Comparison of ENCODE assay signal across 10 cellular contexts in the genomic region with DNA sequence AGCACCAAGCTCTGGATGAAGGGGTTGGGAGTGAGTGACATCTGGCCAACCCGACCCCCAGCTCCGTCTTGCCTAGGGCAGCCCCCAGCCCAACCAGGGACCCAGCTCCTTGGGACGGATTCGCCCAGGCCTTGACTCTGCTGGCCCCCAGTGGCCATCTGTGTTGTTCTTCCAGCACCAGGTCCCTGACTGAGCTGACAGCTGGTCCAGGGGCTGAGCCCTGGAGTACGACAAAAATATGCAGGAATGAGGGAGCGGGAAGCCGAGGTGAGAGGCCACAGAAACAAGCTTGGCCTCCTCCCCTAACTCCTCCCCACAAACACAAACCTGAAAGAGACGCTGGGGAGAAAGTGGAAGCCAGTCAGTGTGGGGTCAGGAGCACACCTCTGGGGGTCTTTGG. TPM values are rescaled to one million over a fixed set of nuclear protein-coding genes. Genes with fewer than 3 reads are reported as not detected.
DNase-seq lines count a peak whose midpoint lies in the region; ATAC-seq, FAIRE-seq and TF ChIP-seq lines count a peak whose summit lies in the region.
"Had no signal": no experiment of that assay in that cellular context is flagged by ENCODE, and none has a peak within 500 bp of the region (broad histone marks: within the 10 kb centered on the region; RNA-seq: fewer than 3 reads in every experiment).

No MANE protein-coding gene starts in this region.

- H3K27me3 ChIP-seq in HepG2 (ENCODE audit: control insufficient read depth in 1 of 2, insufficient read depth in 2 of 2, low read length in 2 of 2): peaks cover 3 to 14% of the 10 kb centered on the region in 2 experiments; a peak in 2 of 5 replicates

- WGBS in HepG2 (ENCODE audit: low lambda C conversion rate): 6% methylated on average over 3 of the region's 8 CpGs

- ATAC-seq in HepG2 (peak; percentile 87), HG02571 (IDR thresholded peaks at IDR 0.05; ENCODE audit: unreplicated experiment) (no peak), HG03378 (IDR thresholded peaks at IDR 0.05; ENCODE audit: unreplicated experiment) (no peak)
- peak; percentile 52 for ATAC-seq in stimulated activated memory B cell treated with anti-CD40 and anti-IgM and Interleukin-4, amounts not matched to agents 10 μg/mL and 1 μg/mL and 100 μg/mL, for 72 hours
- ATAC-seq: GM12878 had no signal

- no peak overlapping the region for H3K4me3 ChIP-seq in HepG2 (replicated peaks in 1 of 3; ENCODE audit: insufficient read depth in 1 of 3, low read depth in 2 of 3, low read length in 3 of 3)
- H3K4me3 ChIP-seq: GM12878 had no signal

- peaks cover 30% of the 10 kb centered on the region for H3K27me3 Mint-ChIP-seq in stimulated activated memory B cell treated with anti-CD40 and anti-IgM and Interleukin-4, amounts not matched to agents 10 μg/mL and 1 μg/mL and 100 μg/mL, for 72 hours

- BruUV-seq in HepG2 (replicated peaks; lab: Mats Ljungman, UMichigan): no TSS peak

- intact Hi-C loops in HepG2 (cut with micrococcal nuclease; ENCODE audit: unreplicated experiment): no loop called here

- no peak for FAIRE-seq in HepG2 (lab: Jason Lieb, UNC)
- FAIRE-seq: GM12878 had no signal

- H3K4me1 ChIP-seq in HepG2 (ENCODE audit: insufficient read depth, low read length): no peaks in the 10 kb centered on the region

- TF ChIP-seq POLR2A in HepG2 (IDR thresholded peaks at IDR 0.05; ENCODE audit: insufficient read depth in 1 of 2, low read depth in 2 of 2, low read length in 2 of 2): no peak

- peaks cover 2% of the 10 kb centered on the region for H3K9me3 Mint-ChIP-seq in stimulated activated memory B cell treated with anti-CD40 and anti-IgM and Interleukin-4, amounts not matched to agents 10 μg/mL and 1 μg/mL and 100 μg/mL, for 72 hours
- H3K9me3 Mint-ChIP-seq: activated naive CD4-positive, alpha-beta T cell treated with anti-CD3 and anti-CD28 coated beads, Interleukin-2, amount 50 U/mL, for 72 hours had no signal

- H3K9ac ChIP-seq in HepG2 (ENCODE audit: insufficient read depth, low read depth, low read length): no peak overlapping the region

- DNase-seq in activated gamma-delta T cell treated with Interleukin-2 at 50 U/mL for 16 hours: peak; percentile 41
- DNase-seq in activated gamma-delta T cell (lab: John Stamatoyannopoulos, UW): no peak
- peak; percentile 54 to 88 for DNase-seq in NCI-H526 (lab: John Stamatoyannopoulos, UW)
- peak; percentile 15 for DNase-seq in astrocyte of the hippocampus (ENCODE audit: low read depth, low spot score)
- DNase-seq in HepG2 (ENCODE audit: low spot score): peak; percentile 16

- CTCF ChIA-PET in HepG2 (lab: Yijun Ruan, JAX; ENCODE audit: low intra/inter-chr PET ratio, low total read pairs): interaction anchor here (0.6 to 1.4 kb wide), 2 partner anchors 19 to 276 kb away, joined by 3 read pairs; no protein-coding TSS in a partner anchor

- TF ChIP-seq CTCF in HepG2 (CRISPR knock-in tag; IDR thresholded peaks at IDR 0.05): peak; percentile 89

- no peaks in the 10 kb centered on the region for H3K36me3 Mint-ChIP-seq in stimulated activated memory B cell treated with anti-CD40 and anti-IgM and Interleukin-4, amounts not matched to agents 10 μg/mL and 1 μg/mL and 100 μg/mL, for 72 hours
- H3K36me3 Mint-ChIP-seq: activated naive CD4-positive, alpha-beta T cell treated with anti-CD3 and anti-CD28 coated beads, Interleukin-2, amount 50 U/mL, for 72 hours had no signal

- TF ChIP-seq EP300 in HepG2 (IDR thresholded peaks at IDR 0.05; ENCODE audit: low read depth in 2 of 2, low read length in 2 of 2) (no peak), HepG2 (CRISPR knock-in tag; IDR thresholded peaks at IDR 0.05; ENCODE audit: borderline replicate concordance) (no peak)

- no peak overlapping the region for H2AFZ ChIP-seq in HepG2 (ENCODE audit: low read length)

- no peaks in the 10 kb centered on the region for H3K79me2 ChIP-seq in HepG2 (ENCODE audit: insufficient read depth, low read length)

- H3K4me1 Mint-ChIP-seq in stimulated activated memory B cell treated with anti-CD40 and anti-IgM and Interleukin-4, amounts not matched to agents 10 μg/mL and 1 μg/mL and 100 μg/mL, for 72 hours: peaks cover 19% of the 10 kb centered on the region

- H3K4me3 Mint-ChIP-seq in stimulated activated memory B cell treated with anti-CD40 and anti-IgM and Interleukin-4, amounts not matched to agents 10 μg/mL and 1 μg/mL and 100 μg/mL, for 72 hours: no peak overlapping the region

- in situ Hi-C loops in HepG2 (cut with HindIII; ENCODE audit: extremely low pct_ligation_motif_present, low pct_unique_long_range_greater_than_20kb): no loop called here

- H4K20me1 ChIP-seq in HepG2 (ENCODE audit: insufficient read depth, low read length): no peaks in the 10 kb centered on the region

- POLR2A ChIA-PET in HepG2 (lab: Yijun Ruan, JAX): no interaction called here

- H3K27ac ChIP-seq in HepG2 (ENCODE audit: extremely low read length, insufficient read depth, low read length): no peak overlapping the region

- H3K4me2 ChIP-seq in HepG2 (ENCODE audit: low read depth, low read length): no peak overlapping the region

- H3K36me3 ChIP-seq in HepG2 (replicated peaks in 1 of 2; ENCODE audit: control insufficient read depth in 1 of 2, insufficient read depth in 2 of 2, low read length in 2 of 2): no peaks in the 10 kb centered on the region

- H3K27ac Mint-ChIP-seq in stimulated activated memory B cell treated with anti-CD40 and anti-IgM and Interleukin-4, amounts not matched to agents 10 μg/mL and 1 μg/mL and 100 μg/mL, for 72 hours: no peak overlapping the region
- H3K27ac Mint-ChIP-seq: activated naive CD4-positive, alpha-beta T cell treated with anti-CD3 and anti-CD28 coated beads, Interleukin-2, amount 50 U/mL, for 72 hours had no signal

- H3K9me3 ChIP-seq in HepG2 (ENCODE audit: low read length): no peaks in the 10 kb centered on the region

- TF ChIP-seq RAD21 in HepG2 (CRISPR knock-in tag; IDR thresholded peaks at IDR 0.05): no peak

TF ChIP-seq in HepG2, 621 proteins besides CTCF, POLR2A, EP300 and RAD21:
- 0 out of 2 replicates have a peak, but pooled peaks have one; percentile 3 for TF ChIP-seq SMC3 (IDR thresholded peaks at IDR 0.05; ENCODE audit: low read length)
- no peak for TF ChIP-seq ELF4 (CRISPR knock-in tag; IDR thresholded peaks at IDR 0.05; ENCODE audit: borderline replicate concordance)
- peak; percentile 80 for TF ChIP-seq STAG1 (CRISPR knock-in tag; IDR thresholded peaks at IDR 0.05)
- TF ChIP-seq, protein P1, sequence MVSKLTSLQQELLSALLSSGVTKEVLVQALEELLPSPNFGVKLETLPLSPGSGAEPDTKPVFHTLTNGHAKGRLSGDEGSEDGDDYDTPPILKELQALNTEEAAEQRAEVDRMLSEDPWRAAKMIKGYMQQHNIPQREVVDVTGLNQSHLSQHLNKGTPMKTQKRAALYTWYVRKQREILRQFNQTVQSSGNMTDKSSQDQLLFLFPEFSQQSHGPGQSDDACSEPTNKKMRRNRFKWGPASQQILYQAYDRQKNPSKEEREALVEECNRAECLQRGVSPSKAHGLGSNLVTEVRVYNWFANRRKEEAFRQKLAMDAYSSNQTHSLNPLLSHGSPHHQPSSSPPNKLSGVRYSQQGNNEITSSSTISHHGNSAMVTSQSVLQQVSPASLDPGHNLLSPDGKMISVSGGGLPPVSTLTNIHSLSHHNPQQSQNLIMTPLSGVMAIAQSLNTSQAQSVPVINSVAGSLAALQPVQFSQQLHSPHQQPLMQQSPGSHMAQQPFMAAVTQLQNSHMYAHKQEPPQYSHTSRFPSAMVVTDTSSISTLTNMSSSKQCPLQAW (CRISPR knock-in tag; IDR thresholded peaks at IDR 0.05): 0 out of 2 replicates have a peak, but pooled peaks have one; percentile 20

RNA-seq across cellular contexts. Expression of gene PAX7, which starts 55.0 kb away (rescaled TPM):
- not detected in 2 replicates for total RNA-seq in HepG2 (2016; rRNA removed; fragmentation: Illumina TruSeq; extraction: Trizol)
- not detected in 2 replicates for total RNA-seq in HepG2 (2016; cell fraction: cytosol; rRNA removed; fragmentation: Illumina TruSeq; extraction: Trizol; ENCODE audit: low read depth)
- not detected in 2 replicates for total RNA-seq in HepG2 (2016; cell fraction: insoluble cytoplasmic fraction; rRNA removed; fragmentation: Illumina TruSeq; extraction: Trizol)
- total RNA-seq in HepG2 (2016; cell fraction: membrane; rRNA removed; fragmentation: Illumina TruSeq; extraction: Trizol): not detected in 2 replicates
- not detected in 2 replicates for total RNA-seq in HepG2 (2016; cell fraction: nucleus; rRNA removed; fragmentation: Illumina TruSeq; extraction: Trizol)
- polyA plus RNA-seq in HepG2 (2011; rRNA removed): not detected in 2 replicates
- polyA plus RNA-seq in HepG2 (2011; cell fraction: cytosol; rRNA removed): not detected in 2 replicates
- not detected in 2 replicates for polyA plus RNA-seq in HepG2 (2011; cell fraction: nucleus; rRNA removed)
- polyA plus RNA-seq in HepG2 (2012): not detected in 2 replicates
- not detected in 2 replicates for polyA plus RNA-seq in HepG2 (2016; cell fraction: cytosol; fragmentation: Illumina TruSeq; extraction: Trizol; ENCODE audit: low read depth)
- not detected in 2 replicates for polyA plus RNA-seq in HepG2 (2016; cell fraction: insoluble cytoplasmic fraction; fragmentation: Illumina TruSeq; extraction: Trizol; ENCODE audit: low read depth)
- not detected in 2 replicates for polyA plus RNA-seq in HepG2 (2016; cell fraction: membrane; fragmentation: Illumina TruSeq; extraction: Trizol; ENCODE audit: low read depth)
- not detected in 2 replicates for polyA plus RNA-seq in HepG2 (2016; cell fraction: nucleus; fragmentation: Illumina TruSeq; extraction: Trizol; ENCODE audit: insufficient read depth, low read depth)
- polyA minus RNA-seq in HepG2 (2011; rRNA and poly(A)+ RNA removed; ENCODE audit: low replicate concordance): not detected in 2 replicates
- polyA minus RNA-seq in HepG2 (2011; cell fraction: cytosol; rRNA and poly(A)+ RNA removed): not detected in 2 replicates
- polyA minus RNA-seq in HepG2 (2011; cell fraction: nucleus; rRNA and poly(A)+ RNA removed): not detected in 2 replicates
- total RNA-seq: activated naive CD4-positive, alpha-beta T cell treated with anti-CD3 and anti-CD28 coated beads, Interleukin-2, amount 50 U/mL, for 72 hours; GM12878 had no signal
- polyA plus RNA-seq: GM12878 had no signal

Comparison
In these comparisons a context has a peak if more than half of its experiments do, and no peak if none do; other contexts are left out.
1. ATAC-seq: peak in HepG2 (single experiment) and stimulated activated memory B cell treated with anti-CD40 and anti-IgM and Interleukin-4, amounts not matched to agents 10 μg/mL and 1 μg/mL and 100 μg/mL, for 72 hours (single experiment); none in HG02571 (single experiment) and HG03378 (single experiment).